ENCODE assay signal across 11 cellular contexts in genomic region chr1:56575865-56576264, GRCh38. TPM values are rescaled to one million over a fixed set of nuclear protein-coding genes. Genes with fewer than 3 reads are reported as not detected.
DNase-seq lines count a peak whose midpoint lies in the region; ATAC-seq and TF ChIP-seq lines count a peak whose summit lies in the region.
"Had no signal": no experiment of that assay in that cellular context is flagged by ENCODE, and none has a peak within 500 bp of the region (broad histone marks: within the 10 kb centered on the region; RNA-seq: fewer than 3 reads in every experiment).

No MANE protein-coding gene starts in this region.

- peak overlapping the region; percentile 12 for H3K27ac ChIP-seq in cingulate gyrus (ENCODE audit: low read depth, low read length)
- no peak overlapping the region for H3K27ac ChIP-seq in lower lobe of right lung

- peak overlapping the region; percentile 89 for H3K4me3 ChIP-seq in lower lobe of right lung
- no peak overlapping the region for H3K4me3 ChIP-seq in BE2C (ENCODE audit: low read depth, low read length)

- peaks cover 32 to 57% (median 40%) of the 10 kb centered on the region in 3 donors for H3K4me1 Mint-ChIP-seq in IgD-negative memory B cell
- H3K4me1 Mint-ChIP-seq: stimulated activated effector memory CD8-positive, alpha-beta T cell treated with anti-CD3 and anti-CD28 coated beads, Interleukin-12 subunit alpha, Interleukin-12 subunit beta, amount 100 ng/mL, for 72 hours had no signal

- H3K4me3 Mint-ChIP-seq in IgD-negative memory B cell: peak overlapping the region in 3 of 4 donors; percentile 58 to 98 (median 74)
- H3K4me3 Mint-ChIP-seq: activated naive CD4-positive, alpha-beta T cell treated with anti-CD3 and anti-CD28 coated beads for 36 hours; stimulated activated effector memory CD8-positive, alpha-beta T cell treated with anti-CD3 and anti-CD28 coated beads, Interleukin-12 subunit alpha, Interleukin-12 subunit beta, amount 100 ng/mL, for 72 hours had no signal

- H3K9me3 Mint-ChIP-seq in IgD-negative memory B cell: no peaks in the 10 kb centered on the region
- H3K9me3 Mint-ChIP-seq: activated naive CD4-positive, alpha-beta T cell treated with anti-CD3 and anti-CD28 coated beads for 36 hours; stimulated activated effector memory CD8-positive, alpha-beta T cell treated with anti-CD3 and anti-CD28 coated beads, Interleukin-12 subunit alpha, Interleukin-12 subunit beta, amount 100 ng/mL, for 72 hours had no signal

- intact Hi-C loops in lower lobe of right lung (cut with DNase I): loop anchor here (5.0 to 10.0 kb wide), 2 partner anchors 61 to 159 kb away; no protein-coding TSS in a partner anchor

- H3K27me3 ChIP-seq in lower lobe of right lung (ENCODE audit: low read depth) (no peaks in the 10 kb centered on the region), BE2C (peaks cover 45% of the 10 kb centered on the region)

- no peaks in the 10 kb centered on the region for H3K36me3 ChIP-seq in lower lobe of right lung
- H3K36me3 ChIP-seq in BE2C: no peaks in the 10 kb centered on the region

- H3K9me3 ChIP-seq in lower lobe of right lung: no peaks in the 10 kb centered on the region
- H3K9me3 ChIP-seq in BE2C: no peaks in the 10 kb centered on the region

- H3K27ac Mint-ChIP-seq in IgD-negative memory B cell: peak overlapping the region in 1 of 3 donors; percentile 64
- H3K27ac Mint-ChIP-seq: activated naive CD4-positive, alpha-beta T cell treated with anti-CD3 and anti-CD28 coated beads for 36 hours; stimulated activated effector memory CD8-positive, alpha-beta T cell treated with anti-CD3 and anti-CD28 coated beads, Interleukin-12 subunit alpha, Interleukin-12 subunit beta, amount 100 ng/mL, for 72 hours had no signal

- DNase-seq in lower lobe of right lung (no peak), superior temporal gyrus (ENCODE audit: extremely low spot score) (peak; percentile 28), NCI-H82 (lab: John Stamatoyannopoulos, UW) (no peak), globus pallidus (ENCODE audit: low spot score) (no peak), BE2C (no peak)
- DNase-seq in activated CD4-positive, alpha-beta T cell treated with anti-CD3 and anti-CD28 coated beads for 1 hour: no peak
- DNase-seq: activated naive CD4-positive, alpha-beta T cell treated with anti-CD3 and anti-CD28 coated beads for 36 hours; NCI-H187 had no signal

- H3K27me3 Mint-ChIP-seq in IgD-negative memory B cell: peaks cover 5% of the 10 kb centered on the region

- H3K36me3 Mint-ChIP-seq in IgD-negative memory B cell: no peaks in the 10 kb centered on the region
- H3K36me3 Mint-ChIP-seq: stimulated activated effector memory CD8-positive, alpha-beta T cell treated with anti-CD3 and anti-CD28 coated beads, Interleukin-12 subunit alpha, Interleukin-12 subunit beta, amount 100 ng/mL, for 72 hours had no signal

- TF ChIP-seq CTCF in lower lobe of right lung (IDR thresholded peaks at IDR 0.05): no peak
- no peak for TF ChIP-seq CTCF in BE2C (IDR thresholded peaks at IDR 0.05; ENCODE audit: low read depth, low read length)

- ATAC-seq in lower lobe of right lung: no peak
- ATAC-seq: stimulated activated effector memory CD8-positive, alpha-beta T cell treated with anti-CD3 and anti-CD28 coated beads, Interleukin-12 subunit alpha, Interleukin-12 subunit beta, amount 100 ng/mL, for 72 hours had no signal

- H3K4me1 ChIP-seq in lower lobe of right lung (peaks cover 59% of the 10 kb centered on the region), BE2C (no peaks in the 10 kb centered on the region)

RNA-seq across cellular contexts. Expression of gene PLPP3, which starts 3.5 kb away (rescaled TPM):
- polyA plus RNA-seq in IgD-negative memory B cell: 2.0 TPM
- 106 TPM for total RNA-seq in lower lobe of right lung
- polyA plus RNA-seq in BE2C (2012; ENCODE audit: insufficient read depth, insufficient read length, low read depth): 0.85 TPM
- total RNA-seq: activated naive CD4-positive, alpha-beta T cell treated with anti-CD3 and anti-CD28 coated beads for 36 hours had no signal
